Comparison of ENCODE assay signal across 1 cellular context in the genomic region with DNA sequence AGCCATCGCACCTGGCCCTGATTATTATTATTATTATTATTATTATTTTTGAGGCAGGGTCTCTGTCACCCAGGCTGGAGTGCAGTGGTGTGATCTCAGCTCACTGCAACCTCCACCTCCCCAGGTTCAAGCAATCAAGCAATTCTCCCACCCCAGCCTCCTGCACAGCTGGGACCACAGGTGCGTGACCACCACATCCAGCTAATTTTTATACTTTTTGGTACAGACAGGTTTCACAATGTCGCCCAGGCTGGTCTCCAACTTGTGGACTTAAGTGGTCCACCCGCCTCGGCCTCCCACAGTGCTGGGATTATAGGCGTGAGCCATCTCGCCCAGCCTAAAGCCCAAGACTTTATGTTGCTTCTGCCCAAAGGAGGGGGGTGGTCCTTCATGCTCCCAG.
TF ChIP-seq lines count a peak whose summit lies in the region.

No MANE protein-coding gene starts in this region.

TF ChIP-seq in GM12878, 131 proteins besides CTCF, POLR2A, EP300 and RAD21:
- peak; percentile 55; the same call in 1 of the 2 replicates for TF ChIP-seq TCF12 (IDR thresholded peaks at IDR 0.05; ENCODE audit: low read depth, low read length)
- no peak for TF ChIP-seq TARDBP (IDR thresholded peaks at IDR 0.05; ENCODE audit: borderline replicate concordance)
- TF ChIP-seq KLF5 (IDR thresholded peaks at IDR 0.05; ENCODE audit: partially characterized antibody): no peak
- TF ChIP-seq, protein P1, sequence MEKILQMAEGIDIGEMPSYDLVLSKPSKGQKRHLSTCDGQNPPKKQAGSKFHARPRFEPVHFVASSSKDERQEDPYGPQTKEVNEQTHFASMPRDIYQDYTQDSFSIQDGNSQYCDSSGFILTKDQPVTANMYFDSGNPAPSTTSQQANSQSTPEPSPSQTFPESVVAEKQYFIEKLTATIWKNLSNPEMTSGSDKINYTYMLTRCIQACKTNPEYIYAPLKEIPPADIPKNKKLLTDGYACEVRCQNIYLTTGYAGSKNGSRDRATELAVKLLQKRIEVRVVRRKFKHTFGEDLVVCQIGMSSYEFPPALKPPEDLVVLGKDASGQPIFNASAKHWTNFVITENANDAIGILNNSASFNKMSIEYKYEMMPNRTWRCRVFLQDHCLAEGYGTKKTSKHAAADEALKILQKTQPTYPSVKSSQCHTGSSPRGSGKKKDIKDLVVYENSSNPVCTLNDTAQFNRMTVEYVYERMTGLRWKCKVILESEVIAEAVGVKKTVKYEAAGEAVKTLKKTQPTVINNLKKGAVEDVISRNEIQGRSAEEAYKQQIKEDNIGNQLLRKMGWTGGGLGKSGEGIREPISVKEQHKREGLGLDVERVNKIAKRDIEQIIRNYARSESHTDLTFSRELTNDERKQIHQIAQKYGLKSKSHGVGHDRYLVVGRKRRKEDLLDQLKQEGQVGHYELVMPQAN (conservative IDR thresholded peaks at IDR 0.05): no peak
TF ChIP-seq in GM12878: peak in this region for 1.
